Comparison of ENCODE assay signal across 1 cellular context in genomic region chr2:121530563-121531334, GRCh38.
A peak's percentile ranks its signal among the peaks of the same experiment; 100 is the strongest.
TF ChIP-seq lines count a peak whose summit lies in the region.

TSS of gene RNU4ATAC (plus strand) at chr2:121530880.

TF ChIP-seq in K562, 482 proteins besides CTCF, POLR2A, EP300 and RAD21 (continued from another document and continues in another):
- TF ChIP-seq TRIM25 (IDR thresholded peaks at IDR 0.05; ENCODE audit: borderline replicate concordance) (peak; percentile 49; the same call in 1 of the 2 replicates), TFE3 (CRISPR knock-in tag; IDR thresholded peaks at IDR 0.05) (no peak; the same call in none of the 2 replicates), ARID2 (IDR thresholded peaks at IDR 0.05) (no peak), KLF1 (tag; IDR thresholded peaks at IDR 0.05) (no peak), TOE1 (IDR thresholded peaks at IDR 0.05; ENCODE audit: borderline replicate concordance) (peak; percentile 89; the same call in 1 of the 2 replicates), TOE1 (CRISPR knock-in tag; IDR thresholded peaks at IDR 0.05; ENCODE audit: borderline replicate concordance, low read depth) (no peak), SAP30 (IDR thresholded peaks at IDR 0.05; ENCODE audit: borderline replicate concordance, insufficient read depth, low read depth, low read length, poor library complexity, severe bottlenecking) (no peak), ZNF407 (IDR thresholded peaks at IDR 0.05; ENCODE audit: low read depth) (no peak), TAF15 (IDR thresholded peaks at IDR 0.05; ENCODE audit: low read depth, low read length) (no peak), NCOA2 (IDR thresholded peaks at IDR 0.05; ENCODE audit: partially characterized antibody in 2 of 2) (peak in 1 of 2 experiments; percentile 59), ZNF24 (IDR thresholded peaks at IDR 0.05) (peak; percentile 87), HEY1 (CRISPR knock-in tag; IDR thresholded peaks at IDR 0.05; ENCODE audit: borderline replicate concordance) (peak; percentile 99), MLLT1 (IDR thresholded peaks at IDR 0.05) (peak; percentile 96 to 97), ZNF175 (CRISPR knock-in tag; IDR thresholded peaks at IDR 0.05; ENCODE audit: low read depth) (peak; percentile 84), TRIM24 (IDR thresholded peaks at IDR 0.05) (peak; percentile 13 to 54; a peak in 2 of 4 replicates), RFX5 (IDR thresholded peaks at IDR 0.05; ENCODE audit: low read depth, low read length) (peak; percentile 48; the same call in 1 of the 2 replicates), ZFX (CRISPR knock-in tag; IDR thresholded peaks at IDR 0.05) (peak; percentile 1; the same call in 1 of the 2 replicates), STAT5A (IDR thresholded peaks at IDR 0.05; ENCODE audit: borderline replicate concordance, low read length) (peak; percentile 88), SIN3A (IDR thresholded peaks at IDR 0.05; ENCODE audit: borderline replicate concordance in 2 of 2, control insufficient read depth in 1 of 2, low read depth in 2 of 2, low read length in 2 of 2) (peak; percentile 37 to 99), GATAD2A (IDR thresholded peaks at IDR 0.05) (peak; percentile 73; the same call in 1 of the 2 replicates), NR2F6 (CRISPR knock-in tag; IDR thresholded peaks at IDR 0.05) (peak; percentile 96), CHCHD3 (CRISPR knock-in tag; IDR thresholded peaks at IDR 0.05) (peak; percentile 99), ARID3B (CRISPR knock-in tag; IDR thresholded peaks at IDR 0.05; ENCODE audit: borderline replicate concordance) (no peak), ZNF174 (CRISPR knock-in tag; IDR thresholded peaks at IDR 0.05) (peak; percentile 96), JUNB (CRISPR knock-in tag; conservative IDR thresholded peaks at IDR 0.05) (0 out of 2 replicates have a peak, but pooled peaks have one; percentile 44), NR2C1 (IDR thresholded peaks at IDR 0.05) (peak; percentile 59; the same call in 1 of the 2 replicates), NR2C1 (tag; IDR thresholded peaks at IDR 0.05) (no peak; the same call in none of the 2 replicates), TCFL5 (CRISPR knock-in tag; conservative IDR thresholded peaks at IDR 0.05) (peak; percentile 35; the same call in 1 of the 2 replicates), PTTG1 (tag; IDR thresholded peaks at IDR 0.05; ENCODE audit: low read depth) (no peak), MITF (IDR thresholded peaks at IDR 0.05) (0 out of 2 replicates have a peak, but pooled peaks have one; percentile 4), ZNF57 (CRISPR knock-in tag; IDR thresholded peaks at IDR 0.05) (peak; percentile 91), RCOR1 (IDR thresholded peaks at IDR 0.05; ENCODE audit: borderline replicate concordance in 1 of 2, low read depth in 2 of 2, low read length in 2 of 2) (peak; percentile 67 to 75; a peak in 3 of 4 replicates), ZNF830 (CRISPR knock-in tag; IDR thresholded peaks at IDR 0.05) (peak; percentile 97; the same call in 1 of the 2 replicates), KHSRP (IDR thresholded peaks at IDR 0.05) (peak; percentile 72), ZNF444 (CRISPR knock-in tag; IDR thresholded peaks at IDR 0.05) (peak; percentile 89), SOX6 (IDR thresholded peaks at IDR 0.05) (peak; percentile 91), PBX2 (CRISPR knock-in tag; IDR thresholded peaks at IDR 0.05; ENCODE audit: low read depth) (no peak), PBX2 (tag; conservative IDR thresholded peaks at IDR 0.05; ENCODE audit: low read depth) (peak; percentile 62)
